26 cellular contexts compared by ENCODE assay signal in the genomic region with DNA sequence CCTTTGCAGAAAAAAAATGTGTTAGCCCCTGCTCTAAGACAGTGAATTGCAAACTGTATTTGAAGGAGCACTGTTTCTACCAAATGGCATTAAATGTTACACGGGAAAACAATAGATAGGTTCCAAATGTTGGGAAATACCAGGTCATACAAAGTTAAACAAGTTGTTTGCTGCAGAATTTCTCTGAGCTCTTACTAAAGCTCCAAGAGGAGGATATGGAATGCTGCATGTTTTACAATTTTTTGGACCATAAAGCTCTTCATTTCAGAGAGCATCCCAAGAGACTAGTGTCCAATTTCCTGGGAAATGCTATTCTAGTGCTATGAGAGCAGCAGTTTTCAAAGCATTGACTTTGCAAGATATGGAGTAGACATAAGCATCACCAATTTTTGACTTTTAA.
"Had no signal": no experiment of that assay in that cellular context is flagged by ENCODE, and none has a peak within 500 bp of the region (broad histone marks: within the 10 kb centered on the region; RNA-seq: fewer than 3 reads in every experiment).

No MANE protein-coding gene starts in this region.

- H3K4me3 ChIP-seq: gastrocnemius medialis, ovary, psoas muscle, sigmoid colon, skin epidermis, spleen had no signal

- H3K36me3 ChIP-seq: gastrocnemius medialis, ovary, sigmoid colon, spleen had no signal

- H3K27me3 ChIP-seq: gastrocnemius medialis, ovary, sigmoid colon, spleen had no signal

- H3K9me3 ChIP-seq: gastrocnemius medialis, ovary, psoas muscle, sigmoid colon, spleen had no signal

- H3K27ac ChIP-seq: ovary, psoas muscle, sigmoid colon, spleen had no signal

- H3K4me1 Mint-ChIP-seq: naive thymus-derived CD8-positive, alpha-beta T cell had no signal

- H3K9me3 Mint-ChIP-seq: naive thymus-derived CD8-positive, alpha-beta T cell; nephron progenitor cell; type B pancreatic cell had no signal

- DNase-seq: caudate nucleus; cerebellar nuclear complex; dermis blood vessel endothelial cell; effector memory CD8-positive, alpha-beta T cell; gastrocnemius medialis; head of caudate nucleus; mesenchymal stem cell; midbrain; naive thymus-derived CD8-positive, alpha-beta T cell; nephron progenitor cell; occipital lobe; ovary; posterior cingulate gyrus; psoas muscle; right cardiac atrium; sigmoid colon; spleen; stimulated activated CD4-positive, alpha-beta T cell treated with anti-CD3 and anti-CD28 coated beads, Interleukin-4, amount 100 ng/mL, for 4 hours had no signal

- H3K27me3 Mint-ChIP-seq: effector memory CD8-positive, alpha-beta T cell; stimulated activated memory B cell treated with anti-CD40 and anti-IgM and Interleukin-4, amounts not matched to agents 10 μg/mL and 1 μg/mL and 100 μg/mL, for 72 hours; type B pancreatic cell had no signal

- H3K36me3 Mint-ChIP-seq: naive thymus-derived CD8-positive, alpha-beta T cell; type B pancreatic cell had no signal

- FAIRE-seq: bronchial epithelial cell, colon, keratinocyte had no signal

- H3K27ac Mint-ChIP-seq: effector memory CD8-positive, alpha-beta T cell; naive thymus-derived CD8-positive, alpha-beta T cell; nephron progenitor cell; stimulated activated memory B cell treated with anti-CD40 and anti-IgM and Interleukin-4, amounts not matched to agents 10 μg/mL and 1 μg/mL and 100 μg/mL, for 72 hours; stimulated activated naive CD8-positive, alpha-beta T cell treated with anti-CD3 and anti-CD28 coated beads, Interleukin-15, Interleukin-2, amounts not matched to agents 100 ng/mL and 50 ng/mL, for 24 hours; type B pancreatic cell had no signal

- ATAC-seq: effector memory CD8-positive, alpha-beta T cell; gastrocnemius medialis; left lobe of liver; naive thymus-derived CD8-positive, alpha-beta T cell; psoas muscle; right cardiac atrium; stimulated activated memory B cell treated with anti-CD40 and anti-IgM and Interleukin-4, amounts not matched to agents 10 μg/mL and 1 μg/mL and 100 μg/mL, for 72 hours had no signal

- H3K4me3 Mint-ChIP-seq: effector memory CD8-positive, alpha-beta T cell; naive thymus-derived CD8-positive, alpha-beta T cell; nephron progenitor cell; stimulated activated memory B cell treated with anti-CD40 and anti-IgM and Interleukin-4, amounts not matched to agents 10 μg/mL and 1 μg/mL and 100 μg/mL, for 72 hours; stimulated activated naive CD8-positive, alpha-beta T cell treated with anti-CD3 and anti-CD28 coated beads, Interleukin-15, Interleukin-2, amounts not matched to agents 100 ng/mL and 50 ng/mL, for 24 hours; type B pancreatic cell had no signal

- H3K4me1 ChIP-seq: psoas muscle had no signal
